21 cellular contexts compared by ENCODE assay signal in the genomic region with DNA sequence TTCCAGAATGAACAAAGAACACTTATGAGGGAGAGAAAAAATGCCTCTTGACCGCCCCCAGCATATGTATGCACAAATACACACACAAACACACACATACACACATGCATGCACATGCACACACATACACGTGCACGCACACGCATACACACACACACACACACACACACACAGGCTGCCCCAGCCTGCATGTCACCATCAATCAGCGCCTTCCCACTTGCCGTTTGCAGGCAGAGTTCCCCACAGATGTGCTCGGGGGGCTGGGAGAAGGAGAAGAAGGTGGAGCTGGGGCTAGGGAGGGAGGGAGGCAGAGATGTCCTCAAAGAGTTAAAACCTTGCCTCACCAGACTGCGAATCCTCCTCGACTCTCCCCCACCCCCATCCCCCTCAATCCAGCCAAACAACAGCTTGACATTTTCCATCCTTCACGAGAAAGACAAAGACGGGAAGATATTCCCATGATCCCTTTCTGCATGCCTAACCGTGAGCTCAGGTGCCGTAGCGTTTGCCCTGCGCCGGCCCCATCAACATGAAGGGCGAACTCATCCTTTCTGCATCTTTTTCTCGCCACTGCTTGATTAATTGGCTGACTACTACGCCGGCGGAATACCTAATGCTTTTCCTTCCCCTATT.
DNase-seq lines count a peak whose midpoint lies in the region; ATAC-seq, FAIRE-seq and TF ChIP-seq lines count a peak whose summit lies in the region.
"Had no signal": no experiment of that assay in that cellular context is flagged by ENCODE, and none has a peak within 500 bp of the region (broad histone marks: within the 10 kb centered on the region; RNA-seq: fewer than 3 reads in every experiment).

No MANE protein-coding gene starts in this region.

- no peaks in the 10 kb centered on the region for H4K20me1 ChIP-seq in IMR-90 (ENCODE audit: insufficient read depth, low read length)

- H3K4me3 Mint-ChIP-seq in endodermal cell, result no peak overlapping the region
- peak overlapping the region; percentile 51 for H3K4me3 Mint-ChIP-seq in neural crest cell
- H3K4me3 Mint-ChIP-seq: CD8-positive, alpha-beta memory T cell; H9 had no signal

- TF ChIP-seq RAD21 in IMR-90 (IDR thresholded peaks at IDR 0.05; ENCODE audit: low read length), result no peak

- H3K4me2 ChIP-seq in IMR-90 (ENCODE audit: low read depth, low read length), result no peak overlapping the region
- H3K4me2 ChIP-seq: KMS-11 had no signal

- DNase-seq in IMR-90 (no peak), endodermal cell (no peak), neural crest cell (ENCODE audit: low read depth, low spot score) (no peak), urothelium cell line (ENCODE audit: low spot score) (no peak), GM19239 (ENCODE audit: insufficient read length, low spot score) (no peak), LoVo (ENCODE audit: low spot score) (no peak)
- DNase-seq: CD8-positive, alpha-beta memory T cell; H9; NCI-H1105; NCI-H146; NCI-H2029 treated with DMSO at 0.1 percent for 48 hours; NCI-H446; NCI-H526 treated with DMSO at 0.1 percent for 48 hours; OCI-M1; SJCRH30 had no signal

- H3K56ac ChIP-seq in IMR-90 (ENCODE audit: extremely low read depth, insufficient read depth, low read length), result no peak overlapping the region

- H3K27ac ChIP-seq in IMR-90 (ENCODE audit: insufficient read depth, low read length) (no peak overlapping the region), endodermal cell (ENCODE audit: low read depth, low read length) (peak overlapping the region; percentile 84)
- H3K27ac ChIP-seq: C4-2B, KMS-11, SJCRH30 had no signal

- H2AK5ac ChIP-seq in IMR-90 (ENCODE audit: low read depth, low read length), result no peak overlapping the region

- no peak overlapping the region for H2BK5ac ChIP-seq in IMR-90 (ENCODE audit: low read depth, low read length, poor library complexity, severe bottlenecking)

- in situ Hi-C loops in IMR-90 (cut with MboI; ENCODE audit: low sequenced_read_pairs), result no loop called here

- no peak overlapping the region for H3K23ac ChIP-seq in IMR-90 (ENCODE audit: low read depth, low read length)

- no peaks in the 10 kb centered on the region for H3K9me3 ChIP-seq in IMR-90 (ENCODE audit: control insufficient read depth, insufficient read depth, low read length)
- no peaks in the 10 kb centered on the region for H3K9me3 ChIP-seq in endodermal cell (ENCODE audit: control insufficient read depth, low read length)
- H3K9me3 ChIP-seq: SJCRH30 had no signal

- H2BK15ac ChIP-seq in IMR-90 (ENCODE audit: low read depth, low read length), result no peak overlapping the region

- CTCF ChIA-PET in IMR-90 (lab: Yijun Ruan, JAX), result no interaction called here

- FAIRE-seq in urothelium cell line (lab: Jason Lieb, UNC) (peak; percentile 99), GM19239 (lab: Jason Lieb, UNC) (no peak)
- FAIRE-seq: A204.1, G401.6, GM12892 had no signal

- H3K27me3 ChIP-seq in IMR-90 (ENCODE audit: control insufficient read depth, insufficient read depth, low read length) (peaks cover 18% of the 10 kb centered on the region), endodermal cell (ENCODE audit: control insufficient read depth, insufficient read depth, low read length, poor library complexity, severe bottlenecking) (peaks cover 17% of the 10 kb centered on the region)
- H3K27me3 ChIP-seq: SJCRH30 had no signal

- no peaks in the 10 kb centered on the region for H3K9me1 ChIP-seq in IMR-90 (ENCODE audit: insufficient read depth, low read length)

- no peak overlapping the region for H4K8ac ChIP-seq in IMR-90 (ENCODE audit: low read depth in 2 of 2, low read length in 2 of 2)

- no peaks in the 10 kb centered on the region for H3K79me1 ChIP-seq in IMR-90 (ENCODE audit: low read depth in 1 of 2, low read length in 2 of 2)

- H3K4me1 ChIP-seq in IMR-90 (ENCODE audit: control insufficient read depth, insufficient read depth, low read length), result no peaks in the 10 kb centered on the region
- peaks cover 4% of the 10 kb centered on the region for H3K4me1 ChIP-seq in endodermal cell (ENCODE audit: control insufficient read depth, insufficient read depth, low read length)
- H3K4me1 ChIP-seq: SJCRH30 had no signal

- peak overlapping the region; percentile 27 for H2AFZ ChIP-seq in IMR-90 (replicated peaks; ENCODE audit: low read length, poor library complexity)

- H4K5ac ChIP-seq in IMR-90 (ENCODE audit: low read depth, low read length), result no peak overlapping the region

- 15% methylated on average over 12 of the region's 21 CpGs; no CpG with 5 or more reads in 1 of the 2 experiments for WGBS in IMR-90 (ENCODE audit: extremely low coverage in 2 of 2, insufficient read length in 1 of 2), 2 experiments
- WGBS in endodermal cell (ENCODE audit: insufficient coverage in 1 of 2, insufficient read length in 1 of 2), 2 experiments, result 75 to 84% methylated on average over 8 to 19 of the region's 21 CpGs

- no TSS peak for BruUV-seq in IMR-90 (replicated peaks; lab: Mats Ljungman, UMichigan)

- H3K4me1 Mint-ChIP-seq in endodermal cell, result no peaks in the 10 kb centered on the region
- peaks cover 18% of the 10 kb centered on the region for H3K4me1 Mint-ChIP-seq in neural crest cell
- H3K4me1 Mint-ChIP-seq: CD8-positive, alpha-beta memory T cell had no signal

- no peaks in the 10 kb centered on the region for H3K36me3 ChIP-seq in IMR-90 (ENCODE audit: control insufficient read depth, insufficient read depth, low read length)
- H3K36me3 ChIP-seq in endodermal cell (ENCODE audit: control insufficient read depth, insufficient read depth, low read length), result no peaks in the 10 kb centered on the region
- H3K36me3 ChIP-seq: SJCRH30 had no signal

- H3K9me3 Mint-ChIP-seq in endodermal cell, result no peaks in the 10 kb centered on the region
- H3K9me3 Mint-ChIP-seq in neural crest cell, result no peaks in the 10 kb centered on the region
- H3K9me3 Mint-ChIP-seq: H9 had no signal

- H3K27ac Mint-ChIP-seq in endodermal cell (no peak overlapping the region), neural crest cell (ENCODE audit: unreplicated experiment) (peak overlapping the region; percentile 96)
- H3K27ac Mint-ChIP-seq: CD8-positive, alpha-beta memory T cell; H9 had no signal

- TF ChIP-seq CTCF in IMR-90 (conservative IDR thresholded peaks at IDR 0.05; ENCODE audit: low read depth, low read length), result no peak
- TF ChIP-seq CTCF in endodermal cell (conservative IDR thresholded peaks at IDR 0.05), result no peak
- no peak for TF ChIP-seq CTCF in neural crest cell (conservative IDR thresholded peaks at IDR 0.05)

- H2AK9ac ChIP-seq in IMR-90 (replicated peaks; ENCODE audit: low read depth, low read length, poor library complexity), result no peak overlapping the region

- H3K4ac ChIP-seq in IMR-90 (ENCODE audit: low read depth, low read length), result no peak overlapping the region

- POLR2A ChIA-PET in IMR-90 (lab: Charles Lee; ENCODE audit: unreplicated experiment), result interaction anchor here (0.6 kb wide), 1 partner anchor 15 kb away, joined by 4 read pairs; no protein-coding TSS in a partner anchor

- H3K36me3 Mint-ChIP-seq in endodermal cell (ENCODE audit: low read depth) (no peaks in the 10 kb centered on the region), neural crest cell (ENCODE audit: low read depth) (no peaks in the 10 kb centered on the region)
- H3K36me3 Mint-ChIP-seq: CD8-positive, alpha-beta memory T cell had no signal

- dilution Hi-C loops in IMR-90 (cut with HindIII; ENCODE audit: low sequenced_read_pairs, unreplicated experiment), result no loop called here

- H4K91ac ChIP-seq in IMR-90 (ENCODE audit: insufficient read depth, low read depth, low read length), result no peak overlapping the region

- ATAC-seq in IMR-90 (ENCODE audit: low read depth) (no peak), HG02884 (IDR thresholded peaks at IDR 0.05; ENCODE audit: unreplicated experiment) (no peak)

- H3K4me3 ChIP-seq in IMR-90 (ENCODE audit: insufficient read depth, low read depth, low read length) (no peak overlapping the region), endodermal cell (ENCODE audit: low read length) (no peak overlapping the region)
- H3K4me3 ChIP-seq: SJCRH30 had no signal

- H3K9ac ChIP-seq in IMR-90 (ENCODE audit: low read depth, low read length), result no peak overlapping the region
- no peak overlapping the region for H3K9ac ChIP-seq in endodermal cell (ENCODE audit: extremely low read depth, low read length, poor library complexity, severe bottlenecking)
- H3K9ac ChIP-seq: KMS-11 had no signal

- intact Hi-C loops in IMR-90 (cut with micrococcal nuclease), result no loop called here

- TF ChIP-seq POLR2A in IMR-90 (IDR thresholded peaks at IDR 0.05; ENCODE audit: low read depth, low read length), result no peak

- no peak overlapping the region for H2BK20ac ChIP-seq in IMR-90 (ENCODE audit: low read depth, low read length)

- no peak overlapping the region for H3K14ac ChIP-seq in IMR-90 (replicated peaks; ENCODE audit: low read depth, low read length)

- H3K27me3 Mint-ChIP-seq in endodermal cell (ENCODE audit: insufficient read depth) (peaks cover 30% of the 10 kb centered on the region), neural crest cell (ENCODE audit: low read depth) (peaks cover 17% of the 10 kb centered on the region)

- no peak overlapping the region for H2BK120ac ChIP-seq in IMR-90 (ENCODE audit: low read depth, low read length)

- no peak overlapping the region for H3K18ac ChIP-seq in IMR-90 (ENCODE audit: low read depth, low read length)

TF ChIP-seq in IMR-90, 13 proteins besides CTCF, POLR2A, EP300 and RAD21:
- TF ChIP-seq BHLHE40 (IDR thresholded peaks at IDR 0.05; ENCODE audit: low read depth, low read length) (no peak), RFX5 (IDR thresholded peaks at IDR 0.05; ENCODE audit: low read depth, low read length) (no peak), CEBPB (IDR thresholded peaks at IDR 0.05; ENCODE audit: low read depth, low read length) (no peak), MAFK (IDR thresholded peaks at IDR 0.05; ENCODE audit: low read depth, low read length) (no peak), CHD1 (IDR thresholded peaks at IDR 0.05; ENCODE audit: low read depth, low read length) (no peak), RCOR1 (IDR thresholded peaks at IDR 0.05; ENCODE audit: insufficient replicate concordance, low read length) (no peak), ELK1 (IDR thresholded peaks at IDR 0.05; ENCODE audit: borderline replicate concordance, low read depth, low read length) (no peak)
